In genomic region chr2:190333395-190333794, GRCh38 we compare ENCODE assay signal across 22 cellular contexts.
"Had no signal": no experiment of that assay in that cellular context is flagged by ENCODE, and none has a peak within 500 bp of the region (broad histone marks: within the 10 kb centered on the region; RNA-seq: fewer than 3 reads in every experiment).

No MANE protein-coding gene starts in this region.

- H3K9me3 Mint-ChIP-seq: activated CD8-positive, alpha-beta T cell treated with anti-CD3 and anti-CD28 coated beads for 36 hours; activated naive CD8-positive, alpha-beta T cell treated with anti-CD3 and anti-CD28 coated beads, Interleukin-2, amount 10 ng/mL, durations not matched to agents 7 days and 5 days; activated T-cell treated with anti-CD3 and anti-CD28 coated beads, Interleukin-2, amount 50 U/mL, for 24 hours; activated T-helper 2 cell treated with anti-CD3 and anti-CD28 coated beads, Interferon-gamma antibody, Interleukin-2, Interleukin-4, amounts not matched to agents 10 μg/mL and 5 μg/mL and 100 μg/mL, durations not matched to agents 14 hours and 24 hours and 36 hours; immature natural killer cell; natural killer cell; T-helper 2 cell treated with Interferon-gamma antibody and Interleukin-4, amounts not matched to agents 5 μg/mL and 100 μg/mL, for 36 hours had no signal

- H3K4me1 ChIP-seq: gastroesophageal sphincter, vagina had no signal

- H3K4me1 Mint-ChIP-seq: activated B cell treated with CpG ODN at 0.5 μM for 24 hours; activated naive CD8-positive, alpha-beta T cell treated with anti-CD3 and anti-CD28 coated beads, Interleukin-2, amount 10 ng/mL, durations not matched to agents 7 days and 5 days; immature natural killer cell; natural killer cell had no signal

- H3K4me3 ChIP-seq: gastroesophageal sphincter, heart right ventricle, vagina had no signal

- H3K9me3 ChIP-seq: gastroesophageal sphincter, neutrophil, vagina had no signal

- H3K27ac ChIP-seq: brain microvascular endothelial cell, gastroesophageal sphincter, neutrophil, vagina had no signal

- ATAC-seq: activated CD8-positive, alpha-beta T cell treated with anti-CD3 and anti-CD28 coated beads for 36 hours; gastroesophageal sphincter; natural killer cell had no signal

- H3K36me3 ChIP-seq: brain microvascular endothelial cell, gastroesophageal sphincter, heart right ventricle, neutrophil, vagina had no signal

- H3K27me3 ChIP-seq: brain microvascular endothelial cell, gastroesophageal sphincter, heart right ventricle, neutrophil, vagina had no signal

- H3K36me3 Mint-ChIP-seq: activated naive CD8-positive, alpha-beta T cell treated with anti-CD3 and anti-CD28 coated beads, Interleukin-2, amount 10 ng/mL, durations not matched to agents 7 days and 5 days; natural killer cell had no signal

- H3K4me3 Mint-ChIP-seq: activated B cell treated with CpG ODN at 0.5 μM for 24 hours; activated CD8-positive, alpha-beta T cell treated with anti-CD3 and anti-CD28 coated beads for 36 hours; activated naive CD8-positive, alpha-beta T cell treated with anti-CD3 and anti-CD28 coated beads, Interleukin-2, amount 10 ng/mL, durations not matched to agents 7 days and 5 days; activated T-cell treated with anti-CD3 and anti-CD28 coated beads, Interleukin-2, amount 50 U/mL, for 24 hours; immature natural killer cell; natural killer cell; T-helper 2 cell treated with Interferon-gamma antibody and Interleukin-4, amounts not matched to agents 5 μg/mL and 100 μg/mL, for 36 hours had no signal

- H3K27ac Mint-ChIP-seq: activated B cell treated with CpG ODN at 0.5 μM for 24 hours; activated CD8-positive, alpha-beta T cell treated with anti-CD3 and anti-CD28 coated beads for 36 hours; activated naive CD8-positive, alpha-beta T cell treated with anti-CD3 and anti-CD28 coated beads, Interleukin-2, amount 10 ng/mL, durations not matched to agents 7 days and 5 days; activated T-cell treated with anti-CD3 and anti-CD28 coated beads, Interleukin-2, amount 50 U/mL, for 24 hours; activated T-helper 2 cell treated with anti-CD3 and anti-CD28 coated beads, Interferon-gamma antibody, Interleukin-2, Interleukin-4, amounts not matched to agents 10 μg/mL and 5 μg/mL and 100 μg/mL, durations not matched to agents 14 hours and 24 hours and 36 hours; immature natural killer cell; natural killer cell; T-helper 2 cell treated with Interferon-gamma antibody and Interleukin-4, amounts not matched to agents 5 μg/mL and 100 μg/mL, for 36 hours had no signal

- FAIRE-seq: colon, TTC549 had no signal

- DNase-seq: activated B cell treated with CpG ODN at 0.5 μM for 24 hours; activated CD4-positive, alpha-beta T cell treated with anti-CD3 and anti-CD28 coated beads for 48 hours; activated CD8-positive, alpha-beta T cell treated with anti-CD3 and anti-CD28 coated beads for 36 hours; activated naive CD4-positive, alpha-beta T cell treated with Interleukin-2 at 50 U/mL for 16 hours; activated naive CD8-positive, alpha-beta T cell treated with anti-CD3 and anti-CD28 coated beads, Interleukin-2, amount 10 ng/mL, durations not matched to agents 7 days and 5 days; activated T-cell treated with anti-CD3 and anti-CD28 coated beads, Interleukin-2, amount 50 U/mL, for 24 hours; amygdala; brain microvascular endothelial cell; central memory CD4-positive, alpha-beta T cell; heart right ventricle; immature natural killer cell; natural killer cell; stimulated activated CD4-positive, alpha-beta T cell treated with anti-CD3 and anti-CD28 coated beads, Interleukin-2, amount 100 ng/mL, for 24 hours; stimulated activated naive CD4-positive, alpha-beta T cell treated with Interleukin-2 at 50 U/mL for 16 hours; trophoblast cell had no signal
